Comparison of ENCODE assay signal across 1 cellular context in genomic region chr9:96242829-96243228, GRCh38.
TF ChIP-seq lines count a peak whose summit lies in the region.

No MANE protein-coding gene starts in this region.

TF ChIP-seq in HepG2, 621 proteins besides CTCF, POLR2A, EP300 and RAD21 (continued from another document):
- TF ChIP-seq, protein P1, sequence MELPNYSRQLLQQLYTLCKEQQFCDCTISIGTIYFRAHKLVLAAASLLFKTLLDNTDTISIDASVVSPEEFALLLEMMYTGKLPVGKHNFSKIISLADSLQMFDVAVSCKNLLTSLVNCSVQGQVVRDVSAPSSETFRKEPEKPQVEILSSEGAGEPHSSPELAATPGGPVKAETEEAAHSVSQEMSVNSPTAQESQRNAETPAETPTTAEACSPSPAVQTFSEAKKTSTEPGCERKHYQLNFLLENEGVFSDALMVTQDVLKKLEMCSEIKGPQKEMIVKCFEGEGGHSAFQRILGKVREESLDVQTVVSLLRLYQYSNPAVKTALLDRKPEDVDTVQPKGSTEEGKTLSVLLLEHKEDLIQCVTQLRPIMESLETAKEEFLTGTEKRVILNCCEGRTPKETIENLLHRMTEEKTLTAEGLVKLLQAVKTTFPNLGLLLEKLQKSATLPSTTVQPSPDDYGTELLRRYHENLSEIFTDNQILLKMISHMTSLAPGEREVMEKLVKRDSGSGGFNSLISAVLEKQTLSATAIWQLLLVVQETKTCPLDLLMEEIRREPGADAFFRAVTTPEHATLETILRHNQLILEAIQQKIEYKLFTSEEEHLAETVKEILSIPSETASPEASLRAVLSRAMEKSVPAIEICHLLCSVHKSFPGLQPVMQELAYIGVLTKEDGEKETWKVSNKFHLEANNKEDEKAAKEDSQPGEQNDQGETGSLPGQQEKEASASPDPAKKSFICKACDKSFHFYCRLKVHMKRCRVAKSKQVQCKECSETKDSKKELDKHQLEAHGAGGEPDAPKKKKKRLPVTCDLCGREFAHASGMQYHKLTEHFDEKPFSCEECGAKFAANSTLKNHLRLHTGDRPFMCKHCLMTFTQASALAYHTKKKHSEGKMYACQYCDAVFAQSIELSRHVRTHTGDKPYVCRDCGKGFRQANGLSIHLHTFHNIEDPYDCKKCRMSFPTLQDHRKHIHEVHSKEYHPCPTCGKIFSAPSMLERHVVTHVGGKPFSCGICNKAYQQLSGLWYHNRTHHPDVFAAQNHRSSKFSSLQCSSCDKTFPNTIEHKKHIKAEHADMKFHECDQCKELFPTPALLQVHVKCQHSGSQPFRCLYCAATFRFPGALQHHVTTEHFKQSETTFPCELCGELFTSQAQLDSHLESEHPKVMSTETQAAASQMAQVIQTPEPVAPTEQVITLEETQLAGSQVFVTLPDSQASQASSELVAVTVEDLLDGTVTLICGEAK (IDR thresholded peaks at IDR 0.05): no peak
- TF ChIP-seq, protein P1 (CRISPR knock-in tag; IDR thresholded peaks at IDR 0.05): no peak
- no peak for TF ChIP-seq ZNF24 (IDR thresholded peaks at IDR 0.05)
- no peak for TF ChIP-seq BRD4 (CRISPR knock-in tag; IDR thresholded peaks at IDR 0.05)
- TF ChIP-seq ZNF781 (CRISPR knock-in tag; IDR thresholded peaks at IDR 0.05; ENCODE audit: borderline replicate concordance, not compliant biosample characterization): no peak
- TF ChIP-seq ZNF883 (CRISPR knock-in tag; IDR thresholded peaks at IDR 0.05; ENCODE audit: not compliant biosample characterization): no peak
- no peak for TF ChIP-seq SCMH1 (CRISPR knock-in tag; IDR thresholded peaks at IDR 0.05; ENCODE audit: borderline replicate concordance)
- no peak for TF ChIP-seq ZNF121 (CRISPR knock-in tag; IDR thresholded peaks at IDR 0.05)
